ENCODE assay signal across 1 cellular context in the genomic region with DNA sequence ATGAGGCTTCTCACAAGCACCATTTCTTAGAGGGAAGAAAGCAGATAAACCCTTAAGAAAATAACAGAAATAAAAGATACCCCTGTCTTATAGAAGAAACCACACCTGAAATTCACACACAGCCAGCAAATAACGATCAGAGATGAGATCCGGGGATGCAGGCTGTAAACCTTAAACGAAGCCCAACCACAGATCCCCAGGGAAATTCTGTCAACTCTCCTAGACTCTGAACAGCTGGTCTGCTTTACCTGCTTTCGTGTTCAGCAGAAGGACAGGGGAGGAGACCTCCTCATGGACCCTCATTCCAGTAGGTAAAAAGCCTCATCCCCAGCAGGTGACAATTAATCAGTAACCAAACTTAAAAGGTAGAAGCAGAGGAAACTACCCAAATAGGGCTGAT.
TF ChIP-seq lines count a peak whose summit lies in the region.

No MANE protein-coding gene starts in this region.

TF ChIP-seq in GM23338, 12 proteins besides CTCF, POLR2A, EP300 and RAD21 (continued from another document):
- TF ChIP-seq REST (IDR thresholded peaks at IDR 0.05; ENCODE audit: unreplicated experiment) (no peak), ETS1 (IDR thresholded peaks at IDR 0.05) (no peak)
